ENCODE assay signal across 9 cellular contexts in the genomic region with DNA sequence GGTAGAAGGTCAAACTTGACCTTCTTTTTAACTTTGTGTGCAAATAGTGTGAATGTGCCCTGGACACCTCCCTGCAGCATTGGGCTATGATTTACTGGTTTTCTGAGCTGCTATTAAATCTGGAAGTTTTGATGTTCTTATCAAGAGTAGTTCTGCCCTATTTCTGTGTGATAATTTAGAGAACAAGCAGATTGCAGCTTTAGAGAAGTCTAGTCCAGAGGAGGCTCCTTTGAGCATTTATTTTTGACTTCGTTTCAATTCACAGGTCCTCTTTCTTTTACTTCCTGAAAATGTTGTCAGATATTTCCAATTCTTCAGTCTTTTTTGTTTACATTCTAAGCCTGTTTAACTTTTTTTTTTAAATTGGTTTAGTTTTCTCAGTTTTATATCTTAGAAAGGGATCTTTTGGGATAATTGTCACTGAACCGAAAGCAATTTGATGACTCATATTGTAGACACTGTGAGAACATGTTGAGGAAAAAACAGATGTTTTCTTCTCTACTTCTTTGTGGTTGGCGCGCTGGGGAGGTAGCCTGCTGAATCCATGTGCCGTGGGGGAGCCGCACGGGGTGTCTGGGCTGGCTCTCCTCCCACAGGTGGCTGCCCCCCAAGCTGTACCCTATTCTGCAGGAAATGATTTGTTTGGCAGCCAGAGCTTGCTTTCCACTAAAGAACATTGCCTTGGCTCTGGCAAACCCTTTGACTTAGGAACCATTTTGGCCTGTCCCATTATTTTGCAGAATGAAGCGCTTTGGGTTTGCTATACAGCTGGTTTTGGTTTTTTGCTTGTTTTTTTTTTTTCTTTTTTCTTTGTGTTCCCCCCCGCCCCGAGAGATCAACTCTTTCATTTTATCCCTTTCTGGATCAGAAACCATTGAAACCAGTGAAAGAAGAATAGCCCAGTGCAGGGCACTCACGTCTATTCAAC. TPM values are rescaled to one million over a fixed set of nuclear protein-coding genes. Genes with fewer than 3 reads are reported as not detected.
DNase-seq lines count a peak whose midpoint lies in the region; ATAC-seq, FAIRE-seq and TF ChIP-seq lines count a peak whose summit lies in the region.
"Had no signal": no experiment of that assay in that cellular context is flagged by ENCODE, and none has a peak within 500 bp of the region (broad histone marks: within the 10 kb centered on the region; RNA-seq: fewer than 3 reads in every experiment).

No MANE protein-coding gene starts in this region.

- dilution Hi-C loops in mammary epithelial cell (cut with HindIII; ENCODE audit: low sequenced_read_pairs): no loop called here

- ATAC-seq in HG03108 (IDR thresholded peaks at IDR 0.05; ENCODE audit: unreplicated experiment): peak; percentile 69
- peak; percentile 63 for ATAC-seq in T-helper 17 cell
- no peak for ATAC-seq in GM21381 (IDR thresholded peaks at IDR 0.05; ENCODE audit: unreplicated experiment)

- H3K4me2 ChIP-seq in mammary epithelial cell (ENCODE audit: insufficient read depth, low read depth, low read length): peak overlapping the region; percentile 76

- H2AFZ ChIP-seq in mammary epithelial cell (ENCODE audit: low read depth, low read length): no peak overlapping the region

- no peaks in the 10 kb centered on the region for H3K79me2 ChIP-seq in mammary epithelial cell (ENCODE audit: insufficient read depth, low read length)

- in situ Hi-C loops in mammary epithelial cell (cut with MboI; ENCODE audit: low sequenced_read_pairs in 2 of 2): no loop called here

- FAIRE-seq in D721Med (lab: Jason Lieb, UNC): no peak

- no peaks in the 10 kb centered on the region for H4K20me1 ChIP-seq in mammary epithelial cell (ENCODE audit: insufficient read depth, low read length)

- peak overlapping the region; percentile 52 for H3K4me3 Mint-ChIP-seq in T-helper 17 cell
- H3K4me3 Mint-ChIP-seq in nephron progenitor cell: no peak overlapping the region

- DNase-seq in AML-193 (lab: John Stamatoyannopoulos, UW) (peak; percentile 54 to 62), T-helper 17 cell (peak in 1 of 3 donors; percentile 12), mammary epithelial cell (peak; percentile 65), nephron progenitor cell (no peak), SK-N-DZ (ENCODE audit: low spot score) (no peak), D721Med (ENCODE audit: insufficient read length, low spot score) (no peak)

- H3K9me3 ChIP-seq in T-helper 17 cell (ENCODE audit: control insufficient read depth, low read length, poor library complexity, severe bottlenecking): no peaks in the 10 kb centered on the region
- H3K9me3 ChIP-seq in mammary epithelial cell (replicated peaks; ENCODE audit: insufficient read depth, low read length): no peaks in the 10 kb centered on the region
- H3K9me3 ChIP-seq: upper lobe of left lung had no signal

- BruUV-seq in mammary epithelial cell (replicated peaks; lab: Mats Ljungman, UMichigan): no TSS peak

- TF ChIP-seq CTCF in mammary epithelial cell (conservative IDR thresholded peaks at IDR 0.05 in 1 of 2, IDR thresholded peaks at IDR 0.05 in 1 of 2; ENCODE audit: extremely low read depth in 1 of 2, insufficient read depth in 1 of 2, low read depth in 1 of 2, low read length in 2 of 2) (no peak), nephron progenitor cell (IDR thresholded peaks at IDR 0.05) (no peak), D721Med (IDR thresholded peaks at IDR 0.05; ENCODE audit: insufficient read depth, missing control alignments) (no peak)

- H3K27me3 Mint-ChIP-seq in T-helper 17 cell (no peaks in the 10 kb centered on the region), nephron progenitor cell (ENCODE audit: low read depth, poor library complexity) (peaks cover 2% of the 10 kb centered on the region)

- no peaks in the 10 kb centered on the region for H3K27me3 ChIP-seq in mammary epithelial cell (ENCODE audit: insufficient read depth, low read length)
- H3K27me3 ChIP-seq: upper lobe of left lung had no signal

- intact Hi-C loops in mammary epithelial cell (cut with micrococcal nuclease): loop anchor here (5.0 kb wide), 1 partner anchor 221 kb away; no protein-coding TSS in a partner anchor

- peak overlapping the region in 1 of 3 experiments; percentile 11 for H3K4me3 ChIP-seq in mammary epithelial cell (replicated peaks in 1 of 3; ENCODE audit: insufficient read depth in 1 of 3, low read depth in 2 of 3, low read length in 3 of 3)
- H3K4me3 ChIP-seq: upper lobe of left lung had no signal

- H3K27ac Mint-ChIP-seq in T-helper 17 cell: peak overlapping the region; percentile 73
- peak overlapping the region; percentile 74 for H3K27ac Mint-ChIP-seq in nephron progenitor cell

- H3K9ac ChIP-seq in mammary epithelial cell (ENCODE audit: insufficient read depth, low read length): peak overlapping the region; percentile 21

- H3K9me3 Mint-ChIP-seq in nephron progenitor cell: peaks cover 22% of the 10 kb centered on the region

- H3K4me1 ChIP-seq in mammary epithelial cell (ENCODE audit: insufficient read depth, low read length): peaks cover 6% of the 10 kb centered on the region

- H3K27ac ChIP-seq in mammary epithelial cell (ENCODE audit: insufficient read depth, low read depth, low read length): no peak overlapping the region

- H3K36me3 ChIP-seq in mammary epithelial cell (ENCODE audit: insufficient read depth, low read length): no peaks in the 10 kb centered on the region

- H3K4me1 Mint-ChIP-seq in T-helper 17 cell (peaks cover 18% of the 10 kb centered on the region), nephron progenitor cell (peaks cover 34% of the 10 kb centered on the region)

- H3K36me3 Mint-ChIP-seq in T-helper 17 cell (ENCODE audit: low read depth): peaks cover 2% of the 10 kb centered on the region
- peaks cover 25% of the 10 kb centered on the region for H3K36me3 Mint-ChIP-seq in nephron progenitor cell (ENCODE audit: low read depth)

- WGBS in mammary epithelial cell (ENCODE audit: low coverage, missing lambda C conversion rate): 36% methylated on average over 11 of the region's 11 CpGs

- CTCF ChIA-PET in mammary epithelial cell (lab: Charles Lee; ENCODE audit: low non-redundant PET): no interaction called here

RNA-seq across cellular contexts. Expression of a gene that starts 53.4 kb away (rescaled TPM):
- total RNA-seq in T-helper 17 cell (10 to 100 TPM; 29.4 to 36.7 TPM), mammary epithelial cell (10 to 100 TPM; 18.3 to 38.5 TPM)
- polyA plus RNA-seq in mammary epithelial cell: 13.2 TPM
- polyA minus RNA-seq in mammary epithelial cell: 30.9 TPM
- polyA plus RNA-seq in SK-N-DZ (2014; cell fraction: cytosol; rRNA removed): 33.1 and 35.2 TPM in 2 replicates
- 48.5 and 64.6 TPM in 2 replicates for polyA plus RNA-seq in SK-N-DZ (2014; cell fraction: nucleus; rRNA removed)

RNA-seq across cellular contexts. Expression of a gene that starts 54.2 kb away (rescaled TPM):
- total RNA-seq in T-helper 17 cell (100 to 1,000 TPM; 351 to 393 TPM), mammary epithelial cell (100 to 1,000 TPM; 110 to 196 TPM)
- 221 TPM for polyA plus RNA-seq in mammary epithelial cell
- polyA minus RNA-seq in mammary epithelial cell: 226 TPM
- 618 and 705 TPM in 2 replicates for polyA plus RNA-seq in SK-N-DZ (2014; cell fraction: cytosol; rRNA removed)
- 1,335 and 1,788 TPM in 2 replicates for polyA plus RNA-seq in SK-N-DZ (2014; cell fraction: nucleus; rRNA removed)

Comparison
In these comparisons a context has a peak if more than half of its experiments do, and no peak if none do; other contexts are left out.
1. DNase-seq: peak in AML-193 (2 of 2) and mammary epithelial cell (single experiment); none in nephron progenitor cell (single experiment), SK-N-DZ (single experiment) and D721Med (single experiment).